ENCODE assay signal across 1 cellular context in the genomic region with DNA sequence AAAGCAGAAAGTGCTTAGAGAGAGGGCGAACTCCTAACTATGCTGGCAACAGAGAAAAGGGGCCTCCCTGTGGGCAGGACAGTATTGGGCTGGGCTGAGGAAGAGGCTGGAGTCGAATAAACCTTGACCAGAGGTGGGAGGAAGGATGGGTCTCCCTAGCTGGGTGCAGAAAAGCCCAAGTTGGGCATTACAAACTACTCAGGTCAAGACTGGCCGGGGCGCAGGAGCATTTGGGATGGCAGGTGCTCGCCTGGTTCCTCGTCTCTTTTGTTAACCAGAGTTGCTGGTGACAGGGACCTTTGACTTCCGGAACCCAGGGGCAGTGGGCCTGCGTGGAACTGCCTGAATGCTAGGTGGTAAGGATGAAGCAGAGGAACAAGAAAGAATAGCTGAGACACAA.
TF ChIP-seq lines count a peak whose summit lies in the region.

No MANE protein-coding gene starts in this region.

TF ChIP-seq in HepG2, 621 proteins besides CTCF, POLR2A, EP300 and RAD21 (continued from another document):
- TF ChIP-seq, protein P1, sequence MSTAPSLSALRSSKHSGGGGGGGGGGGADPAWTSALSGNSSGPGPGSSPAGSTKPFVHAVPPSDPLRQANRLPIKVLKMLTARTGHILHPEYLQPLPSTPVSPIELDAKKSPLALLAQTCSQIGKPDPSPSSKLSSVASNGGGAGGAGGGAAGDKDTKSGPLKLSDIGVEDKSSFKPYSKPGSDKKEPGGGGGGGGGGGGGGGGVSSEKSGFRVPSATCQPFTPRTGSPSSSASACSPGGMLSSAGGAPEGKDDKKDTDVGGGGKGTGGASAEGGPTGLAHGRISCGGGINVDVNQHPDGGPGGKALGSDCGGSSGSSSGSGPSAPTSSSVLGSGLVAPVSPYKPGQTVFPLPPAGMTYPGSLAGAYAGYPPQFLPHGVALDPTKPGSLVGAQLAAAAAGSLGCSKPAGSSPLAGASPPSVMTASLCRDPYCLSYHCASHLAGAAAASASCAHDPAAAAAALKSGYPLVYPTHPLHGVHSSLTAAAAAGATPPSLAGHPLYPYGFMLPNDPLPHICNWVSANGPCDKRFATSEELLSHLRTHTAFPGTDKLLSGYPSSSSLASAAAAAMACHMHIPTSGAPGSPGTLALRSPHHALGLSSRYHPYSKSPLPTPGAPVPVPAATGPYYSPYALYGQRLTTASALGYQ (CRISPR knock-in tag; IDR thresholded peaks at IDR 0.05): no peak
- TF ChIP-seq E2F2 (CRISPR knock-in tag; IDR thresholded peaks at IDR 0.05; ENCODE audit: borderline replicate concordance) (no peak), KDM6A (CRISPR knock-in tag; IDR thresholded peaks at IDR 0.05; ENCODE audit: low read depth) (no peak), ZNF557 (CRISPR knock-in tag; IDR thresholded peaks at IDR 0.05) (no peak), ZBTB34 (CRISPR knock-in tag; IDR thresholded peaks at IDR 0.05) (no peak), ATM (IDR thresholded peaks at IDR 0.05; ENCODE audit: borderline replicate concordance) (no peak), ZNF564 (CRISPR knock-in tag; IDR thresholded peaks at IDR 0.05) (no peak), TEAD2 (CRISPR knock-in tag; IDR thresholded peaks at IDR 0.05) (no peak), NONO (IDR thresholded peaks at IDR 0.05) (no peak), NONO (CRISPR knock-in tag; conservative IDR thresholded peaks at IDR 0.05) (no peak), ZNF3 (CRISPR knock-in tag; IDR thresholded peaks at IDR 0.05) (no peak), ZNF558 (CRISPR knock-in tag; IDR thresholded peaks at IDR 0.05; ENCODE audit: borderline replicate concordance) (no peak), HNF4G (IDR thresholded peaks at IDR 0.05; ENCODE audit: borderline replicate concordance, low read depth, low read length) (no peak), HNF4G (CRISPR knock-in tag; IDR thresholded peaks at IDR 0.05; ENCODE audit: borderline replicate concordance, low read depth) (no peak), MIER3 (CRISPR knock-in tag; IDR thresholded peaks at IDR 0.05; ENCODE audit: borderline replicate concordance) (no peak), ZNF713 (CRISPR knock-in tag; IDR thresholded peaks at IDR 0.05) (no peak), ZKSCAN5 (CRISPR knock-in tag; IDR thresholded peaks at IDR 0.05) (no peak), ETV5 (CRISPR knock-in tag; IDR thresholded peaks at IDR 0.05; ENCODE audit: borderline replicate concordance) (no peak)
- TF ChIP-seq, protein P2, sequence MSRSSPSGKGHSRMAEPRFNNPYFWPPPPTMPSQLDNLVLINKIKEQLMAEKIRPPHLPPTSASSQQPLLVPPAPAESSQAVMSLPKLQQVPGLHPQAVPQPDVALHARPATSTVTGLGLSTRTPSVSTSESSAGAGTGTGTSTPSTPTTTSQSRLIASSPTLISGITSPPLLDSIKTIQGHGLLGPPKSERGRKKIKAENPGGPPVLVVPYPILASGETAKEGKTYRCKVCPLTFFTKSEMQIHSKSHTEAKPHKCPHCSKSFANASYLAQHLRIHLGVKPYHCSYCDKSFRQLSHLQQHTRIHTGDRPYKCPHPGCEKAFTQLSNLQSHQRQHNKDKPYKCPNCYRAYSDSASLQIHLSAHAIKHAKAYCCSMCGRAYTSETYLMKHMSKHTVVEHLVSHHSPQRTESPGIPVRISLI (CRISPR knock-in tag; IDR thresholded peaks at IDR 0.05; ENCODE audit: borderline replicate concordance): no peak
- TF ChIP-seq, protein P3, sequence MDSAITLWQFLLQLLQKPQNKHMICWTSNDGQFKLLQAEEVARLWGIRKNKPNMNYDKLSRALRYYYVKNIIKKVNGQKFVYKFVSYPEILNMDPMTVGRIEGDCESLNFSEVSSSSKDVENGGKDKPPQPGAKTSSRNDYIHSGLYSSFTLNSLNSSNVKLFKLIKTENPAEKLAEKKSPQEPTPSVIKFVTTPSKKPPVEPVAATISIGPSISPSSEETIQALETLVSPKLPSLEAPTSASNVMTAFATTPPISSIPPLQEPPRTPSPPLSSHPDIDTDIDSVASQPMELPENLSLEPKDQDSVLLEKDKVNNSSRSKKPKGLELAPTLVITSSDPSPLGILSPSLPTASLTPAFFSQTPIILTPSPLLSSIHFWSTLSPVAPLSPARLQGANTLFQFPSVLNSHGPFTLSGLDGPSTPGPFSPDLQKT (CRISPR knock-in tag; IDR thresholded peaks at IDR 0.05; ENCODE audit: borderline replicate concordance): no peak
